Comparison of ENCODE assay signal across 9 cellular contexts in the genomic region with DNA sequence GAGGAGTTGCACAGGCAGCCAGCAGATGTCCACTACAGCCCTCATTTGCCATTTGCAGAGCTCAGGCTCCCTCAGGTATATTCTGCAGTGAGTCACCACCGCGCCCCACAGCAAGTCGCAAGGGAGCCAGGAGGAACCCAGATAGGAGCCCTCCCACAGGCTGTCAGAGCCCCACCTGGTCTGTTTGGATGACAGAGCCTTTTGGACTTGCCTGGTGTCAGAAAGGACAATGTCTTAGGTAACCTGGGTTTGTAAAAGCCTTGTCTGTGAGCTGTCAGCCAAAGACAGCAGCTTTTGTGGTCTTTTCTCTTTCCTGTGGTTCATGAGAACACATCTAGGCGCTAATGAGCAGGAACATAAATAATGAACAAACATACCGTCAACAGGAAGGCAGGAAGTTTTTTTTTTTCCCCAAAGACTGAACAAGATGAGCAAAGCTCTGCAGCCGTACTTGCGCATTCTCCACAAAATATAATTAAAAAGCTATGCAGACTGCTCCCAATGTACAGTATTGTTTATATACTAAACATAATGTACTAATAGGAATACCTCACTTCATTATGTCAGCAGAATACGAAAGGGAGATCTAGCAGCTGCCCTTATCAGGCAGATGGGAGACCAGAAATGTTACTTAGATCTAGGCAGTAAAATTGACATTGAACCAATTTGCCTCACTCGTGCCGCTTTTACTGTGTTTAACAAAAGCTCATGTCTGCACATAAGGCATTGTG.
DNase-seq lines count a peak whose midpoint lies in the region; ATAC-seq lines count a peak whose summit lies in the region.
"Had no signal": no experiment of that assay in that cellular context is flagged by ENCODE, and none has a peak within 500 bp of the region (broad histone marks: within the 10 kb centered on the region; RNA-seq: fewer than 3 reads in every experiment).

No MANE protein-coding gene starts in this region.

- DNase-seq in activated CD4-positive, CD25-positive, alpha-beta regulatory T cell (lab: John Stamatoyannopoulos, UW): no peak
- DNase-seq in activated T-cell treated with anti-CD3 and anti-CD28 coated beads for 4 hours (peak; percentile 11), left lobe of liver (ENCODE audit: low spot score) (no peak), superior temporal gyrus (ENCODE audit: extremely low spot score) (peak; percentile 67), Ammon's horn (ENCODE audit: low spot score) (no peak), epidermal melanocyte (ENCODE audit: insufficient read length, low spot score) (no peak)
- DNase-seq: BE2C had no signal

- peak; percentile 27 to 48 for ATAC-seq in activated CD4-positive, CD25-positive, alpha-beta regulatory T cell treated with anti-CD3 and anti-CD28 coated beads, Interleukin-2, amount 50 U/mL, for 24 hours
- ATAC-seq in left lobe of liver (peak; percentile 5), GM21737 (IDR thresholded peaks at IDR 0.05; ENCODE audit: unreplicated experiment) (no peak)

Comparison
In these comparisons a context has a peak if more than half of its experiments do, and no peak if none do; other contexts are left out.
1. DNase-seq: peak in activated T-cell treated with anti-CD3 and anti-CD28 coated beads for 4 hours (single experiment) and superior temporal gyrus (single experiment); none in activated CD4-positive, CD25-positive, alpha-beta regulatory T cell (0 of 4), left lobe of liver (single experiment), Ammon's horn (single experiment) and epidermal melanocyte (single experiment).